Comparison of ENCODE assay signal across 1 cellular context in the genomic region with DNA sequence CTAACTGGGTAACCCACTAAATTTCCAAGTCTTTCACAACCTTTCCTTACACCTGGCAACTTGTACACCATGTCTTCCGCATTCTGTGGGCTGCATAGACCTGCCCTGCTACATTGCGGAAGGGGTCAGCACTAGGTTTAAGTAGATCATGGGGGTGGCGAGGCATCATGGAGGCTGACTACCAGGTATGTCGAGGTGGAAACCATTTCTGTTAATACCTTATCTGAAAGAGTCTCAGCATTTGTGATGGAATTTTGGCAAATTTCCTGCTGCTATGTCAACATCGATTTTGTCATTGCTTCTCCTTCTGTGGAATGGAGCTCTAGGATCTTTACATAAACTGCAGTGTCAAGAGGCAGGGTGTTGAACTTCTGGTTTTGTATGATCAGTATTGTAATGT.
TF ChIP-seq lines count a peak whose summit lies in the region.

No MANE protein-coding gene starts in this region.

TF ChIP-seq in GM23338, 12 proteins besides CTCF, POLR2A, EP300 and RAD21 (continued from another document):
- TF ChIP-seq, protein P1, sequence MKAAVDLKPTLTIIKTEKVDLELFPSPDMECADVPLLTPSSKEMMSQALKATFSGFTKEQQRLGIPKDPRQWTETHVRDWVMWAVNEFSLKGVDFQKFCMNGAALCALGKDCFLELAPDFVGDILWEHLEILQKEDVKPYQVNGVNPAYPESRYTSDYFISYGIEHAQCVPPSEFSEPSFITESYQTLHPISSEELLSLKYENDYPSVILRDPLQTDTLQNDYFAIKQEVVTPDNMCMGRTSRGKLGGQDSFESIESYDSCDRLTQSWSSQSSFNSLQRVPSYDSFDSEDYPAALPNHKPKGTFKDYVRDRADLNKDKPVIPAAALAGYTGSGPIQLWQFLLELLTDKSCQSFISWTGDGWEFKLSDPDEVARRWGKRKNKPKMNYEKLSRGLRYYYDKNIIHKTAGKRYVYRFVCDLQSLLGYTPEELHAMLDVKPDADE (IDR thresholded peaks at IDR 0.05) = no peak
- TF ChIP-seq, protein P2, sequence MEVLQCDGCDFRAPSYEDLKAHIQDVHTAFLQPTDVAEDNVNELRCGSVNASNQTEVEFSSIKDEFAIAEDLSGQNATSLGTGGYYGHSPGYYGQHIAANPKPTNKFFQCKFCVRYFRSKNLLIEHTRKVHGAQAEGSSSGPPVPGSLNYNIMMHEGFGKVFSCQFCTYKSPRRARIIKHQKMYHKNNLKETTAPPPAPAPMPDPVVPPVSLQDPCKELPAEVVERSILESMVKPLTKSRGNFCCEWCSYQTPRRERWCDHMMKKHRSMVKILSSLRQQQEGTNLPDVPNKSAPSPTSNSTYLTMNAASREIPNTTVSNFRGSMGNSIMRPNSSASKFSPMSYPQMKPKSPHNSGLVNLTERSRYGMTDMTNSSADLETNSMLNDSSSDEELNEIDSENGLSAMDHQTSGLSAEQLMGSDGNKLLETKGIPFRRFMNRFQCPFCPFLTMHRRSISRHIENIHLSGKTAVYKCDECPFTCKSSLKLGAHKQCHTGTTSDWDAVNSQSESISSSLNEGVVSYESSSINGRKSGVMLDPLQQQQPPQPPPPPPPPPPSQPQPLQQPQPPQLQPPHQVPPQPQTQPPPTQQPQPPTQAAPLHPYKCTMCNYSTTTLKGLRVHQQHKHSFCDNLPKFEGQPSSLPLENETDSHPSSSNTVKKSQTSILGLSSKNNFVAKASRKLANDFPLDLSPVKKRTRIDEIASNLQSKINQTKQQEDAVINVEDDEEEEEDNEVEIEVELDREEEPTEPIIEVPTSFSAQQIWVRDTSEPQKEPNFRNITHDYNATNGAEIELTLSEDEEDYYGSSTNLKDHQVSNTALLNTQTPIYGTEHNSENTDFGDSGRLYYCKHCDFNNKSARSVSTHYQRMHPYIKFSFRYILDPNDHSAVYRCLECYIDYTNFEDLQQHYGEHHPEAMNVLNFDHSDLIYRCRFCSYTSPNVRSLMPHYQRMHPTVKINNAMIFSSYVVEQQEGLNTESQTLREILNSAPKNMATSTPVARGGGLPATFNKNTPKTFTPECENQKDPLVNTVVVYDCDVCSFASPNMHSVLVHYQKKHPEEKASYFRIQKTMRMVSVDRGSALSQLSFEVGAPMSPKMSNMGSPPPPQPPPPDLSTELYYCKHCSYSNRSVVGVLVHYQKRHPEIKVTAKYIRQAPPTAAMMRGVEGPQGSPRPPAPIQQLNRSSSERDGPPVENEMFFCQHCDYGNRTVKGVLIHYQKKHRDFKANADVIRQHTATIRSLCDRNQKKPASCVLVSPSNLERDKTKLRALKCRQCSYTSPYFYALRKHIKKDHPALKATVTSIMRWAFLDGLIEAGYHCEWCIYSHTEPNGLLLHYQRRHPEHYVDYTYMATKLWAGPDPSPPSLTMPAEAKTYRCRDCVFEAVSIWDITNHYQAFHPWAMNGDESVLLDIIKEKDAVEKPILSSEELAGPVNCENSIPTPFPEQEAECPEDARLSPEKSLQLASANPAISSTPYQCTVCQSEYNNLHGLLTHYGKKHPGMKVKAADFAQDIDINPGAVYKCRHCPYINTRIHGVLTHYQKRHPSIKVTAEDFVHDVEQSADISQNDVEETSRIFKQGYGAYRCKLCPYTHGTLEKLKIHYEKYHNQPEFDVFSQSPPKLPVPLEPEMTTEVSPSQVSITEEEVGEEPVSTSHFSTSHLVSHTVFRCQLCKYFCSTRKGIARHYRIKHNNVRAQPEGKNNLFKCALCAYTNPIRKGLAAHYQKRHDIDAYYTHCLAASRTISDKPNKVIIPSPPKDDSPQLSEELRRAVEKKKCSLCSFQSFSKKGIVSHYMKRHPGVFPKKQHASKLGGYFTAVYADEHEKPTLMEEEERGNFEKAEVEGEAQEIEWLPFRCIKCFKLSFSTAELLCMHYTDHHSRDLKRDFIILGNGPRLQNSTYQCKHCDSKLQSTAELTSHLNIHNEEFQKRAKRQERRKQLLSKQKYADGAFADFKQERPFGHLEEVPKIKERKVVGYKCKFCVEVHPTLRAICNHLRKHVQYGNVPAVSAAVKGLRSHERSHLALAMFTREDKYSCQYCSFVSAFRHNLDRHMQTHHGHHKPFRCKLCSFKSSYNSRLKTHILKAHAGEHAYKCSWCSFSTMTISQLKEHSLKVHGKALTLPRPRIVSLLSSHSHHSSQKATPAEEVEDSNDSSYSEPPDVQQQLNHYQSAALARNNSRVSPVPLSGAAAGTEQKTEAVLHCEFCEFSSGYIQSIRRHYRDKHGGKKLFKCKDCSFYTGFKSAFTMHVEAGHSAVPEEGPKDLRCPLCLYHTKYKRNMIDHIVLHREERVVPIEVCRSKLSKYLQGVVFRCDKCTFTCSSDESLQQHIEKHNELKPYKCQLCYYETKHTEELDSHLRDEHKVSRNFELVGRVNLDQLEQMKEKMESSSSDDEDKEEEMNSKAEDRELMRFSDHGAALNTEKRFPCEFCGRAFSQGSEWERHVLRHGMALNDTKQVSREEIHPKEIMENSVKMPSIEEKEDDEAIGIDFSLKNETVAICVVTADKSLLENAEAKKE (CRISPR knock-in tag; IDR thresholded peaks at IDR 0.05) = no peak
- no peak for TF ChIP-seq NANOG (IDR thresholded peaks at IDR 0.05; ENCODE audit: borderline replicate concordance)
- TF ChIP-seq EZH2 (IDR thresholded peaks at IDR 0.05; ENCODE audit: low read depth, unreplicated experiment) = no peak
